ENCODE assay signal across 14 cellular contexts in genomic region chr12:61758661-61759060, GRCh38.
"Had no signal": no experiment of that assay in that cellular context is flagged by ENCODE, and none has a peak within 500 bp of the region (broad histone marks: within the 10 kb centered on the region; RNA-seq: fewer than 3 reads in every experiment).

No MANE protein-coding gene starts in this region.

- H3K9me3 ChIP-seq: left ventricle myocardium inferior, tibial nerve, vagina had no signal

- DNase-seq: activated naive CD4-positive, alpha-beta T cell; activated T-cell treated with anti-CD3 and anti-CD28 coated beads for 4 hours; anterior cingulate cortex; hippocampal formation; kidney; left ventricle myocardium inferior; nucleus accumbens; posterior cingulate gyrus; retina; stimulated activated CD4-positive, alpha-beta T cell treated with anti-CD3 and anti-CD28 coated beads, Interleukin-2, amount 100 ng/mL, for 48 hours; stimulated activated naive B cell treated with anti-CD40 and anti-IgM and Interleukin-4, amounts not matched to agents 10 μg/mL and 1 μg/mL and 100 μg/mL, for 72 hours had no signal

- H3K4me3 ChIP-seq: left ventricle myocardium inferior, tibial nerve, vagina had no signal

- ATAC-seq: activated CD4-positive, CD25-positive, alpha-beta regulatory T cell treated with anti-CD3 and anti-CD28 coated beads, Interleukin-2, amount 50 U/mL, for 24 hours; stimulated activated naive B cell treated with anti-CD40 and anti-IgM and Interleukin-4, amounts not matched to agents 10 μg/mL and 1 μg/mL and 100 μg/mL, for 72 hours had no signal

- H3K36me3 ChIP-seq: left ventricle myocardium inferior, tibial nerve, vagina had no signal

- H3K27ac ChIP-seq: left ventricle myocardium inferior, tibial nerve, vagina had no signal

- H3K27me3 ChIP-seq: tibial nerve, vagina had no signal

- H3K4me1 ChIP-seq: left ventricle myocardium inferior, tibial nerve, vagina had no signal
